Comparison of ENCODE assay signal across 25 cellular contexts in the genomic region with DNA sequence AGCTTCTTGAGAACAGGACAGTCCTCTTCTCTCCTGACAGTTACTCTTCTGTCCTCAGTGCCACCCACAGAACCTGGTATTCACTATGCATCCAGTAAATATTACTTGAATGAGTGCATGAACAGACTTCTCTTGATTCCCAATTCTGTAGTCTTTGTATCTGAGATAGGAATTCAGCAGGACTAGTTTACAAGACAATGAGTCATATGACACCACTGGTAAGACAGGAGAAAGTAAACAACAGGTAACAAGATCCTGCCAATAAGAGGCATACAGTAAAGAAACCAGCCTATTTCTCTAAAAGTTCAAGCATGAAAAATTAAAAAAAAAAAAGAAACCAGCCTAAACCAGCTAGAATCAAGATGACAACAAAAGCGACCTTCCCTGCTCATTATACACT. TPM values are rescaled to one million over a fixed set of nuclear protein-coding genes. Genes with fewer than 3 reads are reported as not detected.
A peak's percentile ranks its signal among the peaks of the same experiment; 100 is the strongest.
DNase-seq lines count a peak whose midpoint lies in the region; ATAC-seq and TF ChIP-seq lines count a peak whose summit lies in the region.
"Had no signal": no experiment of that assay in that cellular context is flagged by ENCODE, and none has a peak within 500 bp of the region (broad histone marks: within the 10 kb centered on the region; RNA-seq: fewer than 3 reads in every experiment).

No MANE protein-coding gene starts in this region.

- in situ Hi-C loops in mammary epithelial cell (cut with MboI; ENCODE audit: low sequenced_read_pairs in 2 of 2): no loop called here

- H3K9me2 ChIP-seq in PC-3 (replicated peaks; ENCODE audit: low read length): no peaks in the 10 kb centered on the region

- no peak overlapping the region for H3K4me3 Mint-ChIP-seq in MCF 10A (ENCODE audit: unreplicated experiment)
- no peak overlapping the region for H3K4me3 Mint-ChIP-seq in activated naive CD4-positive, alpha-beta T cell treated with anti-CD3 and anti-CD28 coated beads, Interleukin-2, amount 10 ng/mL, durations not matched to agents 7 days and 5 days
- H3K4me3 Mint-ChIP-seq: CD8-positive, alpha-beta memory T cell had no signal

- CTCF ChIA-PET in mammary epithelial cell (lab: Charles Lee; ENCODE audit: low non-redundant PET) (no interaction called here), MCF 10A (lab: Yijun Ruan, JAX) (interaction anchor here (0.6 to 1.6 kb wide), 2 partner anchors 11 to 43 kb away, joined by 3 to 7 read pairs; no protein-coding TSS in a partner anchor), PC-3 (lab: Charles Lee) (interaction anchor here (0.6 kb wide), 1 partner anchor 393 kb away, joined by 6 read pairs; no protein-coding TSS in a partner anchor)
- CTCF ChIA-PET in activated naive CD4-positive, alpha-beta T cell treated with anti-CD3 and anti-CD28 coated beads, Interleukin-2, amount 10 ng/mL, durations not matched to agents 7 days and 5 days (lab: Charles Lee): no interaction called here

- H3K4me1 ChIP-seq in mammary epithelial cell (ENCODE audit: insufficient read depth, low read length) (no peaks in the 10 kb centered on the region), PC-3 (ENCODE audit: insufficient read depth, low read length) (peaks cover 6% of the 10 kb centered on the region; the same call in 1 of the 2 replicates)
- H3K4me1 ChIP-seq: HAP-1 had no signal

- H3K27ac ChIP-seq in mammary epithelial cell (ENCODE audit: insufficient read depth, low read depth, low read length) (no peak overlapping the region), PC-3 (ENCODE audit: low read length) (no peak overlapping the region), epithelial cell of prostate (no peak overlapping the region)
- H3K27ac ChIP-seq: C4-2B, KMS-11, PC-9, SK-N-MC had no signal

- POLR2A ChIA-PET in MCF 10A (lab: Yijun Ruan, JAX) (no interaction called here), PC-3 (lab: Charles Lee; ENCODE audit: unreplicated experiment) (interaction anchor here (0.6 kb wide), 1 partner anchor 145 kb away, joined by 7 read pairs; a partner anchor contains a TSS)

- H2AFZ ChIP-seq in mammary epithelial cell (ENCODE audit: low read depth, low read length) (no peak overlapping the region), PC-3 (ENCODE audit: low read length) (no peak overlapping the region)
- H2AFZ ChIP-seq: PC-9 had no signal

- dilution Hi-C loops in mammary epithelial cell (cut with HindIII; ENCODE audit: low sequenced_read_pairs): no loop called here

- H3K9ac ChIP-seq in mammary epithelial cell (ENCODE audit: insufficient read depth, low read length) (no peak overlapping the region), PC-3 (ENCODE audit: low read length) (no peak overlapping the region)
- H3K9ac ChIP-seq: KMS-11 had no signal

- H3F3A ChIP-seq in PC-3 (ENCODE audit: low read length, unreplicated experiment): peaks cover 3% of the 10 kb centered on the region

- H3K36me3 ChIP-seq in mammary epithelial cell (ENCODE audit: insufficient read depth, low read length) (no peaks in the 10 kb centered on the region), PC-3 (ENCODE audit: low read depth, low read length) (no peaks in the 10 kb centered on the region)
- H3K36me3 ChIP-seq: HAP-1 had no signal

- H3K79me2 ChIP-seq in mammary epithelial cell (ENCODE audit: insufficient read depth, low read length): no peaks in the 10 kb centered on the region
- no peaks in the 10 kb centered on the region for H3K79me2 ChIP-seq in PC-3 (ENCODE audit: low read length)

- no peak overlapping the region for H3K4me2 ChIP-seq in mammary epithelial cell (ENCODE audit: insufficient read depth, low read depth, low read length)
- H3K4me2 ChIP-seq in PC-3 (ENCODE audit: low read length): no peak overlapping the region
- H3K4me2 ChIP-seq: KMS-11, PC-9 had no signal

- DNase-seq in mammary epithelial cell (peak; percentile 16), MCF 10A (ENCODE audit: unreplicated experiment) (no peak), PC-3 (peak; percentile 57), epithelial cell of prostate (ENCODE audit: low read depth, low spot score) (peak; percentile 49), foreskin melanocyte (no peak), LoVo (ENCODE audit: low spot score) (no peak)
- no peak for DNase-seq in activated naive CD4-positive, alpha-beta T cell treated with anti-CD3 and anti-CD28 coated beads, Interleukin-2, amount 10 ng/mL, durations not matched to agents 7 days and 5 days
- DNase-seq: Calu3; CD8-positive, alpha-beta memory T cell; IMR-90; MM.1S; NCI-H1048; NCI-H1417 treated with DMSO at 0.1 percent for 48 hours; NCI-H187; NCI-H2107; NCI-H524 treated with DMSO at 0.1 percent for 48 hours; RPMI8226; SHP77 treated with DMSO at 0.1 percent for 48 hours; SW 1271; T-helper 2 cell had no signal

- no peaks in the 10 kb centered on the region for H3K4me1 Mint-ChIP-seq in MCF 10A (ENCODE audit: insufficient read depth, unreplicated experiment)
- H3K4me1 Mint-ChIP-seq in activated naive CD4-positive, alpha-beta T cell treated with anti-CD3 and anti-CD28 coated beads, Interleukin-2, amount 10 ng/mL, durations not matched to agents 7 days and 5 days: no peaks in the 10 kb centered on the region
- H3K4me1 Mint-ChIP-seq: CD8-positive, alpha-beta memory T cell had no signal

- BruUV-seq in mammary epithelial cell (replicated peaks; lab: Mats Ljungman, UMichigan): no TSS peak
- no TSS peak for BruUV-seq in MCF 10A (replicated peaks; lab: Mats Ljungman, UMichigan)
- no TSS peak for BruUV-seq in PC-3 (replicated peaks; lab: Mats Ljungman, UMichigan)

- H3K9me3 ChIP-seq in mammary epithelial cell (replicated peaks; ENCODE audit: insufficient read depth, low read length) (peaks cover 13% of the 10 kb centered on the region), PC-3 (ENCODE audit: low read length) (peaks cover 6% of the 10 kb centered on the region)
- H3K9me3 ChIP-seq: HAP-1 had no signal

- peaks cover 47% of the 10 kb centered on the region for H3K9me3 Mint-ChIP-seq in MCF 10A (ENCODE audit: unreplicated experiment)
- peaks cover 25% of the 10 kb centered on the region for H3K9me3 Mint-ChIP-seq in activated naive CD4-positive, alpha-beta T cell treated with anti-CD3 and anti-CD28 coated beads, Interleukin-2, amount 10 ng/mL, durations not matched to agents 7 days and 5 days

- peak; percentile 43 for ATAC-seq in PC-3

- H3K27me3 ChIP-seq in mammary epithelial cell (ENCODE audit: insufficient read depth, low read length) (no peaks in the 10 kb centered on the region), PC-3 (ENCODE audit: low read length) (no peaks in the 10 kb centered on the region)

- H3K4me3 ChIP-seq in mammary epithelial cell (replicated peaks in 1 of 3; ENCODE audit: insufficient read depth in 1 of 3, low read depth in 2 of 3, low read length in 3 of 3) (no peak overlapping the region), PC-3 (ENCODE audit: low read length) (no peak overlapping the region)
- H3K4me3 ChIP-seq: HAP-1, PC-9, SK-N-MC had no signal

- intact Hi-C loops in mammary epithelial cell (cut with micrococcal nuclease): no loop called here
- intact Hi-C loops in MCF 10A (cut with micrococcal nuclease): no loop called here
- intact Hi-C loops in PC-3 (cut with micrococcal nuclease): no loop called here

- no peak overlapping the region for H3K27ac Mint-ChIP-seq in MCF 10A (ENCODE audit: low read depth, unreplicated experiment)
- H3K27ac Mint-ChIP-seq in activated naive CD4-positive, alpha-beta T cell treated with anti-CD3 and anti-CD28 coated beads, Interleukin-2, amount 10 ng/mL, durations not matched to agents 7 days and 5 days: no peak overlapping the region

- TF ChIP-seq CTCF in mammary epithelial cell (conservative IDR thresholded peaks at IDR 0.05 in 1 of 2, IDR thresholded peaks at IDR 0.05 in 1 of 2; ENCODE audit: extremely low read depth in 1 of 2, insufficient read depth in 1 of 2, low read depth in 1 of 2, low read length in 2 of 2) (no peak), MCF 10A (IDR thresholded peaks at IDR 0.05; ENCODE audit: unreplicated experiment) (no peak), PC-3 (conservative IDR thresholded peaks at IDR 0.05; ENCODE audit: low read depth, low read length) (no peak)

- no peaks in the 10 kb centered on the region for H3K36me3 Mint-ChIP-seq in MCF 10A (ENCODE audit: insufficient read depth, unreplicated experiment)
- H3K36me3 Mint-ChIP-seq in activated naive CD4-positive, alpha-beta T cell treated with anti-CD3 and anti-CD28 coated beads, Interleukin-2, amount 10 ng/mL, durations not matched to agents 7 days and 5 days: no peaks in the 10 kb centered on the region

- WGBS in mammary epithelial cell (ENCODE audit: low coverage, missing lambda C conversion rate): 11% methylated on average over 1 of the region's 1 CpG

- H3K27me3 Mint-ChIP-seq in MCF 10A (ENCODE audit: insufficient read depth, unreplicated experiment): no peaks in the 10 kb centered on the region
- H3K27me3 Mint-ChIP-seq in activated naive CD4-positive, alpha-beta T cell treated with anti-CD3 and anti-CD28 coated beads, Interleukin-2, amount 10 ng/mL, durations not matched to agents 7 days and 5 days: no peaks in the 10 kb centered on the region

- H4K20me1 ChIP-seq in mammary epithelial cell (ENCODE audit: insufficient read depth, low read length) (no peaks in the 10 kb centered on the region), PC-3 (ENCODE audit: low read length) (no peaks in the 10 kb centered on the region)

RNA-seq across cellular contexts. Expression of a gene that starts 6.2 kb away (rescaled TPM):
- 1 to 10 TPM; 3.2 to 7.8 TPM for total RNA-seq in mammary epithelial cell
- polyA plus RNA-seq in mammary epithelial cell: 1.8 TPM
- polyA minus RNA-seq in mammary epithelial cell: not detected
- total RNA-seq in MCF 10A (2022): 0.51 and 0.59 TPM in 2 replicates
- not detected in 2 replicates for total RNA-seq in PC-3 (2014; rRNA removed)

RNA-seq across cellular contexts. Expression of a gene that starts 50.7 kb away (rescaled TPM):
- total RNA-seq in mammary epithelial cell (1 to 10 TPM; 1.8 to 2.1 TPM), MCF 10A (2022) (3.5 and 4.0 TPM in 2 replicates), PC-3 (2014; rRNA removed) (not detected in 2 replicates)
- polyA plus RNA-seq in mammary epithelial cell: 0.43 TPM
- 0.31 TPM for polyA minus RNA-seq in mammary epithelial cell

Comparison
In these comparisons a context has a peak if more than half of its experiments do, and no peak if none do; other contexts are left out.
1. DNase-seq: peak in mammary epithelial cell (single experiment), PC-3 (single experiment) and epithelial cell of prostate (single experiment); none in MCF 10A (single experiment), foreskin melanocyte (single experiment), activated naive CD4-positive, alpha-beta T cell treated with anti-CD3 and anti-CD28 coated beads, Interleukin-2, amount 10 ng/mL, durations not matched to agents 7 days and 5 days (single experiment) and LoVo (single experiment).
2. CTCF ChIA-PET loops: an anchor here in MCF 10A (0.6 to 1.6 kb wide) and PC-3 (0.6 kb wide); none called in mammary epithelial cell and activated naive CD4-positive, alpha-beta T cell treated with anti-CD3 and anti-CD28 coated beads, Interleukin-2, amount 10 ng/mL, durations not matched to agents 7 days and 5 days.